ENCODE assay signal across 15 cellular contexts in the genomic region with DNA sequence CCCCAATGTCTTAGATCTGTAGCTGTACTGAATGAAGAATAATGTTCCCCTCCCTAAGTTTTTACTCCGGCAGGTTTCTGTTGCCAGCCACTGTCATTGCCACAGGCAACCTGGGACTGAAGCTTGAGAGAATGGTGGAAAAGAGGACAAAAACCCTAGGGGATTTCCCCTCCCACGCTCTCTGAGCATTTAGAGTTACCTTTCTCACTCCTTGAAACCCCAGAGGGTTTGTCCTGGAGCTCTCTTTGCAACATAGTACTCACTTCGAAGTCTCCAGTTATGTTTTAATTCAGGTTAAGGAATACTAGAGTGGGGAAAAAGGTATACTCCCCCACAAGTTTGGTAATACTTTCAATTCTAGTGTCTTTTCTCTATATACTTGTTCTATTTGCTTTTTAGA.
DNase-seq lines count a peak whose midpoint lies in the region; ATAC-seq and TF ChIP-seq lines count a peak whose summit lies in the region.
"Had no signal": no experiment of that assay in that cellular context is flagged by ENCODE, and none has a peak within 500 bp of the region (broad histone marks: within the 10 kb centered on the region; RNA-seq: fewer than 3 reads in every experiment).

No MANE protein-coding gene starts in this region.

- POLR2A ChIA-PET in HEK293T (lab: Yijun Ruan, JAX): no interaction called here

- ATAC-seq in GM18868 (IDR thresholded peaks at IDR 0.05; ENCODE audit: unreplicated experiment) (peak; percentile 57), HG02759 (IDR thresholded peaks at IDR 0.05; ENCODE audit: unreplicated experiment) (peak; percentile 35), GM18858 (IDR thresholded peaks at IDR 0.05; ENCODE audit: unreplicated experiment) (no peak)

- peak overlapping the region; percentile 42 for H3K4me3 Mint-ChIP-seq in activated naive CD8-positive, alpha-beta T cell
- H3K4me3 Mint-ChIP-seq: brain had no signal

- H3K27ac Mint-ChIP-seq in activated naive CD8-positive, alpha-beta T cell: peak overlapping the region; percentile 83
- H3K27ac Mint-ChIP-seq: brain had no signal

- peaks cover 17% of the 10 kb centered on the region for H3K4me1 Mint-ChIP-seq in activated naive CD8-positive, alpha-beta T cell (ENCODE audit: low read depth)
- H3K4me1 Mint-ChIP-seq: brain had no signal

- DNase-seq in GM12865 (ENCODE audit: low read depth) (peak; percentile 72), HEK293T (ENCODE audit: extremely low spot score) (no peak), NAMALWA (ENCODE audit: low spot score) (no peak), D341Med (ENCODE audit: low spot score) (no peak)
- DNase-seq: esophagus squamous epithelium, Kasumi-1, kidney glomerular epithelial cell, NCI-H2029, upper lobe of left lung had no signal

- CTCF ChIA-PET in HEK293T (lab: Yijun Ruan, JAX): no interaction called here

- H3K9me3 Mint-ChIP-seq in activated naive CD8-positive, alpha-beta T cell (ENCODE audit: low read depth): no peaks in the 10 kb centered on the region
- H3K9me3 Mint-ChIP-seq: brain had no signal

- no peaks in the 10 kb centered on the region for H3K36me3 Mint-ChIP-seq in activated naive CD8-positive, alpha-beta T cell
- H3K36me3 Mint-ChIP-seq: brain had no signal

- H3K4me3 ChIP-seq in GM12865 (ENCODE audit: low read depth, low read length): no peak overlapping the region; the same call in 1 of the 2 replicates
- H3K4me3 ChIP-seq: esophagus squamous epithelium, skin epidermis, upper lobe of left lung had no signal

- H3K27me3 Mint-ChIP-seq in activated naive CD8-positive, alpha-beta T cell: no peaks in the 10 kb centered on the region
- H3K27me3 Mint-ChIP-seq: brain had no signal

- no peak for TF ChIP-seq CTCF in GM12865 (IDR thresholded peaks at IDR 0.05; ENCODE audit: insufficient read depth, low read depth, low read length, missing control alignments)

TF ChIP-seq in HEK293T, 16 proteins besides CTCF, POLR2A, EP300 and RAD21:
- no peak for TF ChIP-seq HDGF (IDR thresholded peaks at IDR 0.05; ENCODE audit: borderline replicate concordance)
- TF ChIP-seq FOXM1 (IDR thresholded peaks at IDR 0.05; ENCODE audit: borderline replicate concordance): no peak
